Comparison of ENCODE assay signal across 2 cellular contexts in the genomic region with DNA sequence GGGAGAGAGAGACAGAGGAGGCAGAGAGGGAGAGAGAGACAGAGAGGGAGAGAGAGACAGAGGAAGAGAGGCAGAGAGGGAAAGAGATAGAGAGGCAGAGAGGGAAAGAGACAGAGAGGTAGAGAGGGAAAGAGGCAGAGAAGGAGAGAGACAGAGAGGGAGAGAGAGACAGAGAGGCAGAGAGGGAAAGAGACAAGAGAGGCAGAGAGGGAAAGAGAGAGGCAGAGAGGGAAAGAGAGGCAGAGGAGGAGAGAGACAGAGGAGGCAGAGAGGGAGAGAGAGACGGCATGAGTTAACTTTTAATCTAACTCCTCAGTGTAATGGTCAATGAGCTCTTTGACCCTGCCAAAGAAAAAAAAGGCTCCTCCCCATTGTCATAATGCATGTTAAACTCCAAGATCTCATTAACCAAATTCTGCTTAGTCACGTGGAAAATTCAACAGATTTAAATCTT.
TF ChIP-seq lines count a peak whose summit lies in the region.

No MANE protein-coding gene starts in this region.

TF ChIP-seq in GM23338, 12 proteins besides CTCF, POLR2A, EP300 and RAD21 (continued from another document):
- no peak for TF ChIP-seq ZNF114 (CRISPR knock-in tag; IDR thresholded peaks at IDR 0.05)
- TF ChIP-seq EZH2phosphoT487 (IDR thresholded peaks at IDR 0.05; ENCODE audit: unreplicated experiment): no peak

TF ChIP-seq in HepG2, 621 proteins besides CTCF, POLR2A, EP300 and RAD21 (continued from another document and continues in another):
- TF ChIP-seq, protein P1, sequence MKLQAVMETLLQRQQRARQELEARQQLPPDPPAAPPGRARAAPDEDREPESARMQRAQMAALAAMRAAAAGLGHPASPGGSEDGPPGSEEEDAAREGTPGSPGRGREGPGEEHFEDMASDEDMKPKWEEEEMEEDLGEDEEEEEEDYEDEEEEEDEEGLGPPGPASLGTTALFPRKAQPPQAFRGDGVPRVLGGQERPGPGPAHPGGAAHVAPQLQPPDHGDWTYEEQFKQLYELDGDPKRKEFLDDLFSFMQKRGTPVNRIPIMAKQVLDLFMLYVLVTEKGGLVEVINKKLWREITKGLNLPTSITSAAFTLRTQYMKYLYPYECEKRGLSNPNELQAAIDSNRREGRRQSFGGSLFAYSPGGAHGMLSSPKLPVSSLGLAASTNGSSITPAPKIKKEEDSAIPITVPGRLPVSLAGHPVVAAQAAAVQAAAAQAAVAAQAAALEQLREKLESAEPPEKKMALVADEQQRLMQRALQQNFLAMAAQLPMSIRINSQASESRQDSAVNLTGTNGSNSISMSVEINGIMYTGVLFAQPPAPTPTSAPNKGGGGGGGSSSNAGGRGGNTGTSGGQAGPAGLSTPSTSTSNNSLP (IDR thresholded peaks at IDR 0.05; ENCODE audit: low read depth, low read length): no peak
- no peak for TF ChIP-seq SMYD3 (CRISPR knock-in tag; IDR thresholded peaks at IDR 0.05)
- TF ChIP-seq IRF2 (CRISPR knock-in tag; IDR thresholded peaks at IDR 0.05): 0 out of 2 replicates have a peak, but pooled peaks have one; percentile 21
- TF ChIP-seq HNF4G (IDR thresholded peaks at IDR 0.05; ENCODE audit: borderline replicate concordance, low read depth, low read length): peak; percentile 59; the same call in 1 of the 2 replicates
- TF ChIP-seq HNF4G (CRISPR knock-in tag; IDR thresholded peaks at IDR 0.05; ENCODE audit: borderline replicate concordance, low read depth): no peak
- TF ChIP-seq SOX6 (IDR thresholded peaks at IDR 0.05): no peak
- TF ChIP-seq SOX6 (CRISPR knock-in tag; IDR thresholded peaks at IDR 0.05): peak; percentile 65; the same call in 1 of the 2 replicates
- peak; percentile 21; the same call in 1 of the 2 replicates for TF ChIP-seq BCL6 (CRISPR knock-in tag; IDR thresholded peaks at IDR 0.05)
- TF ChIP-seq, protein P2, sequence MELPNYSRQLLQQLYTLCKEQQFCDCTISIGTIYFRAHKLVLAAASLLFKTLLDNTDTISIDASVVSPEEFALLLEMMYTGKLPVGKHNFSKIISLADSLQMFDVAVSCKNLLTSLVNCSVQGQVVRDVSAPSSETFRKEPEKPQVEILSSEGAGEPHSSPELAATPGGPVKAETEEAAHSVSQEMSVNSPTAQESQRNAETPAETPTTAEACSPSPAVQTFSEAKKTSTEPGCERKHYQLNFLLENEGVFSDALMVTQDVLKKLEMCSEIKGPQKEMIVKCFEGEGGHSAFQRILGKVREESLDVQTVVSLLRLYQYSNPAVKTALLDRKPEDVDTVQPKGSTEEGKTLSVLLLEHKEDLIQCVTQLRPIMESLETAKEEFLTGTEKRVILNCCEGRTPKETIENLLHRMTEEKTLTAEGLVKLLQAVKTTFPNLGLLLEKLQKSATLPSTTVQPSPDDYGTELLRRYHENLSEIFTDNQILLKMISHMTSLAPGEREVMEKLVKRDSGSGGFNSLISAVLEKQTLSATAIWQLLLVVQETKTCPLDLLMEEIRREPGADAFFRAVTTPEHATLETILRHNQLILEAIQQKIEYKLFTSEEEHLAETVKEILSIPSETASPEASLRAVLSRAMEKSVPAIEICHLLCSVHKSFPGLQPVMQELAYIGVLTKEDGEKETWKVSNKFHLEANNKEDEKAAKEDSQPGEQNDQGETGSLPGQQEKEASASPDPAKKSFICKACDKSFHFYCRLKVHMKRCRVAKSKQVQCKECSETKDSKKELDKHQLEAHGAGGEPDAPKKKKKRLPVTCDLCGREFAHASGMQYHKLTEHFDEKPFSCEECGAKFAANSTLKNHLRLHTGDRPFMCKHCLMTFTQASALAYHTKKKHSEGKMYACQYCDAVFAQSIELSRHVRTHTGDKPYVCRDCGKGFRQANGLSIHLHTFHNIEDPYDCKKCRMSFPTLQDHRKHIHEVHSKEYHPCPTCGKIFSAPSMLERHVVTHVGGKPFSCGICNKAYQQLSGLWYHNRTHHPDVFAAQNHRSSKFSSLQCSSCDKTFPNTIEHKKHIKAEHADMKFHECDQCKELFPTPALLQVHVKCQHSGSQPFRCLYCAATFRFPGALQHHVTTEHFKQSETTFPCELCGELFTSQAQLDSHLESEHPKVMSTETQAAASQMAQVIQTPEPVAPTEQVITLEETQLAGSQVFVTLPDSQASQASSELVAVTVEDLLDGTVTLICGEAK (IDR thresholded peaks at IDR 0.05): peak; percentile 41
- TF ChIP-seq, protein P2 (CRISPR knock-in tag; IDR thresholded peaks at IDR 0.05): no peak
- TF ChIP-seq ZNF546 (CRISPR knock-in tag; conservative IDR thresholded peaks at IDR 0.05): no peak
- no peak for TF ChIP-seq MAFG (CRISPR knock-in tag; IDR thresholded peaks at IDR 0.05)
- no peak for TF ChIP-seq ZNF30 (CRISPR knock-in tag; IDR thresholded peaks at IDR 0.05)
- peak; percentile 42; the same call in 1 of the 2 replicates for TF ChIP-seq FOXK2 (IDR thresholded peaks at IDR 0.05)
- TF ChIP-seq, protein P3, sequence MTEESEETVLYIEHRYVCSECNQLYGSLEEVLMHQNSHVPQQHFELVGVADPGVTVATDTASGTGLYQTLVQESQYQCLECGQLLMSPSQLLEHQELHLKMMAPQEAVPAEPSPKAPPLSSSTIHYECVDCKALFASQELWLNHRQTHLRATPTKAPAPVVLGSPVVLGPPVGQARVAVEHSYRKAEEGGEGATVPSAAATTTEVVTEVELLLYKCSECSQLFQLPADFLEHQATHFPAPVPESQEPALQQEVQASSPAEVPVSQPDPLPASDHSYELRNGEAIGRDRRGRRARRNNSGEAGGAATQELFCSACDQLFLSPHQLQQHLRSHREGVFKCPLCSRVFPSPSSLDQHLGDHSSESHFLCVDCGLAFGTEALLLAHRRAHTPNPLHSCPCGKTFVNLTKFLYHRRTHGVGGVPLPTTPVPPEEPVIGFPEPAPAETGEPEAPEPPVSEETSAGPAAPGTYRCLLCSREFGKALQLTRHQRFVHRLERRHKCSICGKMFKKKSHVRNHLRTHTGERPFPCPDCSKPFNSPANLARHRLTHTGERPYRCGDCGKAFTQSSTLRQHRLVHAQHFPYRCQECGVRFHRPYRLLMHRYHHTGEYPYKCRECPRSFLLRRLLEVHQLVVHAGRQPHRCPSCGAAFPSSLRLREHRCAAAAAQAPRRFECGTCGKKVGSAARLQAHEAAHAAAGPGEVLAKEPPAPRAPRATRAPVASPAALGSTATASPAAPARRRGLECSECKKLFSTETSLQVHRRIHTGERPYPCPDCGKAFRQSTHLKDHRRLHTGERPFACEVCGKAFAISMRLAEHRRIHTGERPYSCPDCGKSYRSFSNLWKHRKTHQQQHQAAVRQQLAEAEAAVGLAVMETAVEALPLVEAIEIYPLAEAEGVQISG (CRISPR knock-in tag; IDR thresholded peaks at IDR 0.05): peak; percentile 47; the same call in 1 of the 2 replicates
- TF ChIP-seq SRY (CRISPR knock-in tag; IDR thresholded peaks at IDR 0.05): no peak
- 0 out of 2 replicates have a peak, but pooled peaks have one; percentile 33 for TF ChIP-seq MIXL1 (CRISPR knock-in tag; IDR thresholded peaks at IDR 0.05)
- TF ChIP-seq ARNTL (CRISPR knock-in tag; IDR thresholded peaks at IDR 0.05): 0 out of 2 replicates have a peak, but pooled peaks have one; percentile 40
- TF ChIP-seq AKAP8 (CRISPR knock-in tag; IDR thresholded peaks at IDR 0.05): no peak
- 0 out of 2 replicates have a peak, but pooled peaks have one; percentile 58 for TF ChIP-seq ATM (IDR thresholded peaks at IDR 0.05; ENCODE audit: borderline replicate concordance)
- no peak for TF ChIP-seq SRSF4 (IDR thresholded peaks at IDR 0.05; ENCODE audit: low read depth, low read length, poor library complexity, severe bottlenecking)
- TF ChIP-seq, protein P4, sequence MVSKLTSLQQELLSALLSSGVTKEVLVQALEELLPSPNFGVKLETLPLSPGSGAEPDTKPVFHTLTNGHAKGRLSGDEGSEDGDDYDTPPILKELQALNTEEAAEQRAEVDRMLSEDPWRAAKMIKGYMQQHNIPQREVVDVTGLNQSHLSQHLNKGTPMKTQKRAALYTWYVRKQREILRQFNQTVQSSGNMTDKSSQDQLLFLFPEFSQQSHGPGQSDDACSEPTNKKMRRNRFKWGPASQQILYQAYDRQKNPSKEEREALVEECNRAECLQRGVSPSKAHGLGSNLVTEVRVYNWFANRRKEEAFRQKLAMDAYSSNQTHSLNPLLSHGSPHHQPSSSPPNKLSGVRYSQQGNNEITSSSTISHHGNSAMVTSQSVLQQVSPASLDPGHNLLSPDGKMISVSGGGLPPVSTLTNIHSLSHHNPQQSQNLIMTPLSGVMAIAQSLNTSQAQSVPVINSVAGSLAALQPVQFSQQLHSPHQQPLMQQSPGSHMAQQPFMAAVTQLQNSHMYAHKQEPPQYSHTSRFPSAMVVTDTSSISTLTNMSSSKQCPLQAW (CRISPR knock-in tag; IDR thresholded peaks at IDR 0.05): no peak
- TF ChIP-seq FOXP1 (IDR thresholded peaks at IDR 0.05): peak; percentile 30; the same call in 1 of the 2 replicates
- TF ChIP-seq FOXP1 (CRISPR knock-in tag; IDR thresholded peaks at IDR 0.05): no peak
- TF ChIP-seq RFX5 (IDR thresholded peaks at IDR 0.05; ENCODE audit: low read depth, low read length): no peak
- TF ChIP-seq ZNF337 (CRISPR knock-in tag; IDR thresholded peaks at IDR 0.05; ENCODE audit: borderline replicate concordance, low read depth): no peak
- TF ChIP-seq ZNF737 (CRISPR knock-in tag; IDR thresholded peaks at IDR 0.05; ENCODE audit: borderline replicate concordance): no peak
- TF ChIP-seq ZNF614 (CRISPR knock-in tag; IDR thresholded peaks at IDR 0.05; ENCODE audit: borderline replicate concordance): 0 out of 2 replicates have a peak, but pooled peaks have one; percentile 30
- TF ChIP-seq RBM39 (IDR thresholded peaks at IDR 0.05; ENCODE audit: low read depth, low read length, poor library complexity, severe bottlenecking): no peak
- TF ChIP-seq HDAC1 (CRISPR knock-in tag; IDR thresholded peaks at IDR 0.05): peak; percentile 44; the same call in 1 of the 2 replicates
- no peak for TF ChIP-seq POLR2G (IDR thresholded peaks at IDR 0.05; ENCODE audit: low read depth, low read length)
- TF ChIP-seq, protein P5, sequence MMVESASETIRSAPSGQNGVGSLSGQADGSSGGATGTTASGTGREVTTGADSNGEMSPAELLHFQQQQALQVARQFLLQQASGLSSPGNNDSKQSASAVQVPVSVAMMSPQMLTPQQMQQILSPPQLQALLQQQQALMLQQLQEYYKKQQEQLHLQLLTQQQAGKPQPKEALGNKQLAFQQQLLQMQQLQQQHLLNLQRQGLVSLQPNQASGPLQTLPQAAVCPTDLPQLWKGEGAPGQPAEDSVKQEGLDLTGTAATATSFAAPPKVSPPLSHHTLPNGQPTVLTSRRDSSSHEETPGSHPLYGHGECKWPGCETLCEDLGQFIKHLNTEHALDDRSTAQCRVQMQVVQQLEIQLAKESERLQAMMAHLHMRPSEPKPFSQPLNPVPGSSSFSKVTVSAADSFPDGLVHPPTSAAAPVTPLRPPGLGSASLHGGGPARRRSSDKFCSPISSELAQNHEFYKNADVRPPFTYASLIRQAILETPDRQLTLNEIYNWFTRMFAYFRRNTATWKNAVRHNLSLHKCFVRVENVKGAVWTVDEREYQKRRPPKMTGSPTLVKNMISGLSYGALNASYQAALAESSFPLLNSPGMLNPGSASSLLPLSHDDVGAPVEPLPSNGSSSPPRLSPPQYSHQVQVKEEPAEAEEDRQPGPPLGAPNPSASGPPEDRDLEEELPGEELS (CRISPR knock-in tag; IDR thresholded peaks at IDR 0.05): peak; percentile 51; the same call in 1 of the 2 replicates
- no peak for TF ChIP-seq ELF3 (CRISPR knock-in tag; IDR thresholded peaks at IDR 0.05)
- TF ChIP-seq, protein P6, sequence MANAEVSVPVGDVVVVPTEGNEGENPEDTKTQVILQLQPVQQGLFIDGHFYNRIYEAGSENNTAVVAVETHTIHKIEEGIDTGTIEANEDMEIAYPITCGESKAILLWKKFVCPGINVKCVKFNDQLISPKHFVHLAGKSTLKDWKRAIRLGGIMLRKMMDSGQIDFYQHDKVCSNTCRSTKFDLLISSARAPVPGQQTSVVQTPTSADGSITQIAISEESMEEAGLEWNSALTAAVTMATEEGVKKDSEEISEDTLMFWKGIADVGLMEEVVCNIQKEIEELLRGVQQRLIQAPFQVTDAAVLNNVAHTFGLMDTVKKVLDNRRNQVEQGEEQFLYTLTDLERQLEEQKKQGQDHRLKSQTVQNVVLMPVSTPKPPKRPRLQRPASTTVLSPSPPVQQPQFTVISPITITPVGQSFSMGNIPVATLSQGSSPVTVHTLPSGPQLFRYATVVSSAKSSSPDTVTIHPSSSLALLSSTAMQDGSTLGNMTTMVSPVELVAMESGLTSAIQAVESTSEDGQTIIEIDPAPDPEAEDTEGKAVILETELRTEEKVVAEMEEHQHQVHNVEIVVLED (CRISPR knock-in tag; IDR thresholded peaks at IDR 0.05; ENCODE audit: borderline replicate concordance): no peak
- TF ChIP-seq HOXA7 (CRISPR knock-in tag; IDR thresholded peaks at IDR 0.05): no peak
- no peak for TF ChIP-seq NBN (conservative IDR thresholded peaks at IDR 0.05)
- no peak for TF ChIP-seq ZNF451 (CRISPR knock-in tag; IDR thresholded peaks at IDR 0.05)
- TF ChIP-seq, protein P7, sequence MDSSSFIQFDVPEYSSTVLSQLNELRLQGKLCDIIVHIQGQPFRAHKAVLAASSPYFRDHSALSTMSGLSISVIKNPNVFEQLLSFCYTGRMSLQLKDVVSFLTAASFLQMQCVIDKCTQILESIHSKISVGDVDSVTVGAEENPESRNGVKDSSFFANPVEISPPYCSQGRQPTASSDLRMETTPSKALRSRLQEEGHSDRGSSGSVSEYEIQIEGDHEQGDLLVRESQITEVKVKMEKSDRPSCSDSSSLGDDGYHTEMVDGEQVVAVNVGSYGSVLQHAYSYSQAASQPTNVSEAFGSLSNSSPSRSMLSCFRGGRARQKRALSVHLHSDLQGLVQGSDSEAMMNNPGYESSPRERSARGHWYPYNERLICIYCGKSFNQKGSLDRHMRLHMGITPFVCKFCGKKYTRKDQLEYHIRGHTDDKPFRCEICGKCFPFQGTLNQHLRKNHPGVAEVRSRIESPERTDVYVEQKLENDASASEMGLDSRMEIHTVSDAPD (CRISPR knock-in tag; IDR thresholded peaks at IDR 0.05): no peak
